9 cellular contexts compared by ENCODE assay signal in the genomic region with DNA sequence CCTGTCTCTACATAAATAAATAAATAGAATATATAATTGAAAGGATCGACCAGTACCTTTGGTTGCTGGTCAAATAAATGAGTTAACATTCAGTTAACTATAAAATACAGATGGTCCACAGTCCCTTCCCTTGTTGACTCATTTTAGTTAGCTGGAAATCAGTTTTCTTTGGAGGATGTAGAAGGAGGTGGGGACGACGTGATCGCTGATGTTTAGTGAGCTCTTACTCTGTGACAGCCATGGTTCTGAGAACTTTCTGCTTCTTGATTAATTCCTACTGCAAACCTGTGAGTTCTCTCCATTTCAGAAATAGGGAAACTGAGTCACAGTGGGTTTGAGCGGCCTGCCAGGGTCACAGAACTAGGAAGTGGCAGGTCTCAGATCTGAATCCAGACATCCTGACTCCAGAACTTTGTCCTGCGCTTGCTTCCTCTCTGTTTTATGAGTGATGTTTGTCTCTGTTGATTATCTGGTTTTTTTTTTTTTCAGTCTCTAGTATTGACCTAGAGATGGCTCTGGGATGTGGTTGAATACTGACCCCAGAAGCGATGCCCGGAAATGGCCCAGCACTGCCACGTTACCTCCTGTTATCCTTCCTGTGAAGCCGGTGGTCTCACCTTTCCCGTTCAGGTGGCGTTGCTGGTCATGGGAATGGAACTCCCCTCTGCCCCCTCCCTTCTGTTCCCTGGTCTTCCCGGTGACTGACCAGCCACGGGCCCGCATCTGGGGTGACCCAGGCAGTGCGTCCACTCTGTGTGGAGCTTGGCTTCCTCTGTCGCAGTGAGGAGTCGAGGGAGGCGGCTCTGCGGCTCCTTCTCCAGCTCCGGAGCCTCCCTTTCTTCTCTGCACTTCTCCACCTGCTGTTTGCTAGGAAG. TPM values are rescaled to one million over a fixed set of nuclear protein-coding genes. Genes with fewer than 3 reads are reported as not detected.
DNase-seq lines count a peak whose midpoint lies in the region; ATAC-seq and TF ChIP-seq lines count a peak whose summit lies in the region.
"Had no signal": no experiment of that assay in that cellular context is flagged by ENCODE, and none has a peak within 500 bp of the region (broad histone marks: within the 10 kb centered on the region; RNA-seq: fewer than 3 reads in every experiment).

No MANE protein-coding gene starts in this region.

- peak in 3 of 8 donors; percentile 25 to 47 (median 39) for ATAC-seq in heart right ventricle
- ATAC-seq in T-cell (replicated peaks in 1 of 4), result no peak

- peak overlapping the region in 10 of 11 experiments; percentile 2 to 61 (median 42); a peak in 11 of 22 replicates for H3K9ac ChIP-seq in BLaER1 treated with 17β-estradiol and CSF1 and Interleukin-3, amounts not matched to agents 10 nM and 100 nM
- H3K9ac ChIP-seq in adipocyte (ENCODE audit: low read length), result peak overlapping the region; percentile 77

- H3K27ac Mint-ChIP-seq in T-cell, result no peak overlapping the region

- H3K4me3 ChIP-seq in BLaER1 treated with 17β-estradiol and CSF1 and Interleukin-3, amounts not matched to agents 10 nM and 100 nM, result peak overlapping the region in 4 of 10 experiments; percentile 28 to 41 (median 34); a peak in 3 of 20 replicates
- peak overlapping the region; percentile 60 for H3K4me3 ChIP-seq in adipocyte (ENCODE audit: low read length)
- peak overlapping the region in 8 of 10 donors; percentile 7 to 44 (median 30) for H3K4me3 ChIP-seq in heart right ventricle
- peak overlapping the region; percentile 34 for H3K4me3 ChIP-seq in retinal pigment epithelial cell (ENCODE audit: low read length)

- H4K20me1 ChIP-seq in BLaER1 treated with 17β-estradiol and CSF1 and Interleukin-3, amounts not matched to agents 10 nM and 100 nM, result peaks cover 0 to 8% (median 0%) of the 10 kb centered on the region in 11 experiments; a peak in 1 of 22 replicates

- peak overlapping the region; percentile 73 to 94 (median 90) for H3K4me2 ChIP-seq in BLaER1 treated with 17β-estradiol and CSF1 and Interleukin-3, amounts not matched to agents 10 nM and 100 nM

- intact Hi-C loops in heart right ventricle (cut with DNase I), result loop anchor here in 2 of 10 donors (5.0 to 10.0 kb wide), 2 partner anchors 49 to 52 kb away; no protein-coding TSS in a partner anchor

- no peak for DNase-seq in adipocyte (ENCODE audit: low read depth)
- DNase-seq in heart right ventricle, result no peak
- no peak for DNase-seq in retinal pigment epithelial cell (ENCODE audit: low read depth)
- DNase-seq in NCI-H226, result no peak
- no peak for DNase-seq in NCI-H2171 (lab: John Stamatoyannopoulos, UW)
- DNase-seq in T-cell, result no peak
- no peak for DNase-seq in NCI-H2196 (lab: John Stamatoyannopoulos, UW; ENCODE audit: unreplicated experiment)
- DNase-seq: activated T-cell treated with anti-CD3 and anti-CD28 coated beads, Interleukin-2, amount 50 U/mL, for 1 hour had no signal

- peak overlapping the region in 9 of 11 experiments; percentile 22 to 71 (median 58); a peak in 15 of 22 replicates for H3K27ac ChIP-seq in BLaER1 treated with 17β-estradiol and CSF1 and Interleukin-3, amounts not matched to agents 10 nM and 100 nM
- peak overlapping the region; percentile 67 to 97 (median 90) for H3K27ac ChIP-seq in heart right ventricle

- CTCF ChIA-PET in T-cell (lab: Charles Lee), result no interaction called here

- peak in 1 of 9 donors; percentile 10 for TF ChIP-seq CTCF in heart right ventricle (IDR thresholded peaks at IDR 0.05)
- no peak for TF ChIP-seq CTCF in retinal pigment epithelial cell (conservative IDR thresholded peaks at IDR 0.05; ENCODE audit: low read depth, low read length)

- POLR2A ChIA-PET in T-cell (lab: Charles Lee), result no interaction called here

- peaks cover 24 to 51% (median 45%) of the 10 kb centered on the region in 10 experiments for H3K4me1 ChIP-seq in BLaER1 treated with 17β-estradiol and CSF1 and Interleukin-3, amounts not matched to agents 10 nM and 100 nM
- H3K4me1 ChIP-seq in adipocyte (ENCODE audit: control insufficient read depth, insufficient read depth, low read length), result peaks cover 19% of the 10 kb centered on the region
- peaks cover 33 to 87% (median 57%) of the 10 kb centered on the region in 9 donors for H3K4me1 ChIP-seq in heart right ventricle

- H3K4me3 Mint-ChIP-seq in T-cell, result no peak overlapping the region

- no peaks in the 10 kb centered on the region for H3K27me3 ChIP-seq in BLaER1 treated with 17β-estradiol and CSF1 and Interleukin-3, amounts not matched to agents 10 nM and 100 nM
- no peaks in the 10 kb centered on the region for H3K27me3 ChIP-seq in adipocyte (replicated peaks; ENCODE audit: control insufficient read depth, insufficient read depth, low read length)
- no peaks in the 10 kb centered on the region for H3K27me3 ChIP-seq in heart right ventricle

- H3K27me3 Mint-ChIP-seq in T-cell, result peaks cover 0 to 10% of the 10 kb centered on the region in 2 donors

- WGBS in heart right ventricle, 2 donors, result 39 to 41% methylated on average over 21 of the region's 21 CpGs

- no peaks in the 10 kb centered on the region for H3K9me3 ChIP-seq in BLaER1 treated with 17β-estradiol and CSF1 and Interleukin-3, amounts not matched to agents 10 nM and 100 nM (replicated peaks in 1 of 11)
- no peaks in the 10 kb centered on the region for H3K9me3 ChIP-seq in adipocyte (ENCODE audit: control insufficient read depth, low read length)
- no peaks in the 10 kb centered on the region for H3K9me3 ChIP-seq in heart right ventricle

- H3K9me3 Mint-ChIP-seq in T-cell, result no peaks in the 10 kb centered on the region

- H3K4me1 Mint-ChIP-seq in T-cell, result no peaks in the 10 kb centered on the region

- H3K36me3 ChIP-seq in BLaER1 treated with 17β-estradiol and CSF1 and Interleukin-3, amounts not matched to agents 10 nM and 100 nM, result no peaks in the 10 kb centered on the region
- H3K36me3 ChIP-seq in adipocyte (ENCODE audit: control insufficient read depth, insufficient read depth, low read length, severe bottlenecking), result no peaks in the 10 kb centered on the region
- H3K36me3 ChIP-seq in heart right ventricle, result peaks cover 0 to 44% (median 8%) of the 10 kb centered on the region in 9 donors

- no peaks in the 10 kb centered on the region for H3K36me3 Mint-ChIP-seq in T-cell

RNA-seq across cellular contexts. Expression of gene SYNM, which starts 18.2 kb away (rescaled TPM):
- total RNA-seq in heart right ventricle, result 100 to 1,000 TPM; 256 to 456 (median 357) TPM
- 100 to 1,000 TPM in 1 of 2 donors, 10 to 100 TPM in 1; 59.4 to 103 TPM for polyA plus RNA-seq in heart right ventricle
- 1 to 10 TPM; 3.7 to 7.3 (median 4.2) TPM for total RNA-seq in T-cell

Comparison
In these comparisons a context has a peak if more than half of its experiments do, and no peak if none do; other contexts are left out.
1. RNA of gene SYNM, which starts 18.2 kb away (total RNA-seq): 256 to 456 TPM in heart right ventricle; 3.7 to 7.3 TPM in T-cell; every median in the first group is over 10 times any median in the second.